Comparison of ENCODE assay signal across 8 cellular contexts in genomic region chr11:13207665-13208594, GRCh38.
DNase-seq lines count a peak whose midpoint lies in the region; ATAC-seq and TF ChIP-seq lines count a peak whose summit lies in the region.

No MANE protein-coding gene starts in this region.

- no peaks in the 10 kb centered on the region for H3K36me3 Mint-ChIP-seq in naive B cell

- ATAC-seq in esophagus mucosa (peak; percentile 51), naive B cell (ENCODE audit: low read depth in 2 of 2) (no peak), HG03432 (IDR thresholded peaks at IDR 0.05; ENCODE audit: unreplicated experiment) (no peak), GM19452 (IDR thresholded peaks at IDR 0.05; ENCODE audit: unreplicated experiment) (no peak)

- H3K27me3 Mint-ChIP-seq in naive B cell = peaks cover 3 to 24% (median 6%) of the 10 kb centered on the region in 3 donors

- peak; percentile 50 to 53 for DNase-seq in AML-193 (lab: John Stamatoyannopoulos, UW)
- DNase-seq in HuH-7 (ENCODE audit: low spot score) = peak; percentile 35
- DNase-seq in naive B cell = no peak
- no peak for DNase-seq in COR-L47 (lab: John Stamatoyannopoulos, UW)

- no peak for TF ChIP-seq CTCF in WI38 (IDR thresholded peaks at IDR 0.05; ENCODE audit: low read depth, low read length)

- H3K4me3 ChIP-seq in WI38 (ENCODE audit: low read depth, low read length) = peak overlapping the region; percentile 48

- H3K9me3 Mint-ChIP-seq in naive B cell = no peaks in the 10 kb centered on the region

- H3K4me1 Mint-ChIP-seq in naive B cell = peaks cover 11 to 13% (median 12%) of the 10 kb centered on the region in 3 donors

- H3K4me3 Mint-ChIP-seq in naive B cell = peak overlapping the region in 6 of 8 donors; percentile 20 to 60 (median 48)

- peak overlapping the region in 4 of 6 donors; percentile 15 to 49 (median 20) for H3K27ac Mint-ChIP-seq in naive B cell

Comparison
In these comparisons a context has a peak if more than half of its experiments do, and no peak if none do; other contexts are left out.
1. DNase-seq: peak in AML-193 (2 of 2) and HuH-7 (single experiment); none in naive B cell (single experiment) and COR-L47 (single experiment).